In the genomic region with DNA sequence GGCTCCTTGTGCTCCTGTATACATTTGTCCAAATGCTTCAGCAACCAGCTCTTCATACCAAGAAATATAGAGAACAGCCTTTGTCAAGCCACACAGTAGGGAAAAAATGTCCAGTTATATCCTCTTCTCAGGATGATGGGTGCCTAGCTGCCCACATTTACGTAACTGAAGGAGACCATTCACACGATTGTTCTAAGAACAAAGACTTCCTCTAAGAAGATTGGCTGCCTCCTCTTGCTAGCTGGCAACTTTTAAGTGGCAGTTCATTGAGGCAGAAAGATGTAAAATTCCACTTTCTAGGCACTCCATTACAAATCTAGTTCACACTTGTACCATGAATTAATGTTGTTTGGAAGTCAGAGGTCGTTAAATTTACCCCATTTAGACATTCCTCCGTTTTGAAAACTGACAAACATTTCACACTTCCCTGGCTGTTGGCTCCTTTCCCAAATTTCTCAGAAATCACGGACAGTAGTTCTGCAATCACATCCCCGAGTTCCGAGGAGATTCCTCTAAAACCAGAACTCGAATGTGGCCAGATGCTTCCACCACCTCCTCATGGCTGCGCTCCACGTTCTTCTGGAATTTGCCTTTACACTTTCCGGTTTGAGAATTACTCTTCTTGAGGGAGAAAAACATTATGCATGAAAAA, we compare ENCODE assay signal across 17 cellular contexts. TPM values are rescaled to one million over a fixed set of nuclear protein-coding genes. Genes with fewer than 3 reads are reported as not detected.
A peak's percentile ranks its signal among the peaks of the same experiment; 100 is the strongest.
DNase-seq lines count a peak whose midpoint lies in the region; ATAC-seq and TF ChIP-seq lines count a peak whose summit lies in the region.
"Had no signal": no experiment of that assay in that cellular context is flagged by ENCODE, and none has a peak within 500 bp of the region (broad histone marks: within the 10 kb centered on the region; RNA-seq: fewer than 3 reads in every experiment).

No MANE protein-coding gene starts in this region.

- H3K36me3 ChIP-seq in GM23248 (ENCODE audit: low read depth) = no peaks in the 10 kb centered on the region
- no peaks in the 10 kb centered on the region for H3K36me3 ChIP-seq in skeletal muscle tissue (ENCODE audit: control insufficient read depth in 3 of 3, insufficient read depth in 3 of 3, low read length in 3 of 3)

- H3K79me2 ChIP-seq in GM23248 (ENCODE audit: insufficient read depth) = no peaks in the 10 kb centered on the region

- H3K36me3 Mint-ChIP-seq in chondrocyte (ENCODE audit: low read depth) = peaks cover 1% of the 10 kb centered on the region
- H3K36me3 Mint-ChIP-seq: naive B cell had no signal

- ATAC-seq in HG02798 (IDR thresholded peaks at IDR 0.05; ENCODE audit: poor library complexity, unreplicated experiment) = no peak
- ATAC-seq in HG02885 (IDR thresholded peaks at IDR 0.05; ENCODE audit: poor library complexity, unreplicated experiment) = no peak

- no peaks in the 10 kb centered on the region for H3K27me3 ChIP-seq in GM23248 (replicated peaks; ENCODE audit: insufficient read depth)
- no peaks in the 10 kb centered on the region for H3K27me3 ChIP-seq in skeletal muscle tissue (ENCODE audit: control insufficient read depth in 3 of 3, insufficient read depth in 3 of 3, low read length in 3 of 3)

- H3K4me3 Mint-ChIP-seq in chondrocyte (ENCODE audit: unreplicated experiment) = no peak overlapping the region
- H3K4me3 Mint-ChIP-seq: CD4-positive, alpha-beta T cell; naive B cell had no signal

- H3K9me3 ChIP-seq in GM23248 (ENCODE audit: low read depth) (no peaks in the 10 kb centered on the region), skeletal muscle tissue (ENCODE audit: control insufficient read depth in 3 of 3, low read length in 3 of 3) (no peaks in the 10 kb centered on the region)

- H4K20me1 ChIP-seq in GM23248 (ENCODE audit: insufficient read depth) = no peaks in the 10 kb centered on the region

- H3K4me3 ChIP-seq in GM23248 = peak overlapping the region; percentile 8; the same call in 1 of the 2 replicates
- H3K4me3 ChIP-seq in choroid plexus epithelial cell (ENCODE audit: low read depth, low read length) = no peak overlapping the region
- no peak overlapping the region for H3K4me3 ChIP-seq in lower leg skin (ENCODE audit: low read depth, poor library complexity, severe bottlenecking)
- H3K4me3 ChIP-seq in skeletal muscle tissue (ENCODE audit: low read length in 3 of 3) = no peak overlapping the region

- TF ChIP-seq CTCF in choroid plexus epithelial cell (conservative IDR thresholded peaks at IDR 0.05; ENCODE audit: low read depth, low read length) (no peak), lower leg skin (IDR thresholded peaks at IDR 0.05) (no peak), chondrocyte (IDR thresholded peaks at IDR 0.05) (no peak)

- peaks cover 7% of the 10 kb centered on the region for H3K9me3 Mint-ChIP-seq in chondrocyte (ENCODE audit: low read depth)

- H3F3A ChIP-seq in GM23248 (ENCODE audit: insufficient read depth) = peaks cover 25% of the 10 kb centered on the region

- no peaks in the 10 kb centered on the region for H3K9me2 ChIP-seq in GM23248 (ENCODE audit: insufficient read depth)

- no peak overlapping the region for H3K27ac Mint-ChIP-seq in chondrocyte (ENCODE audit: unreplicated experiment)
- H3K27ac Mint-ChIP-seq: CD4-positive, alpha-beta T cell; naive B cell had no signal

- peak overlapping the region; percentile 62 for H3K27ac ChIP-seq in GM23248
- H3K27ac ChIP-seq in skeletal muscle tissue (ENCODE audit: low read depth, low read length) = peak overlapping the region; percentile 60

- H3K4me1 ChIP-seq in GM23248 (ENCODE audit: insufficient read depth) (peaks cover 27% of the 10 kb centered on the region), skeletal muscle tissue (ENCODE audit: control insufficient read depth in 3 of 3, insufficient read depth in 3 of 3, low read length in 3 of 3) (peaks cover 7 to 15% (median 9%) of the 10 kb centered on the region in 3 donors)

- H3K4me2 ChIP-seq in GM23248 (ENCODE audit: unreplicated experiment) = peak overlapping the region; percentile 30

- H3K27me3 Mint-ChIP-seq in chondrocyte (ENCODE audit: low read depth) = no peaks in the 10 kb centered on the region
- H3K27me3 Mint-ChIP-seq: CD4-positive, alpha-beta T cell had no signal

- peak; percentile 78 for DNase-seq in GM23248
- DNase-seq in choroid plexus epithelial cell (ENCODE audit: low read depth) = peak; percentile 44
- DNase-seq in lower leg skin (ENCODE audit: low spot score in 2 of 2) = peak; percentile 55 to 87
- DNase-seq in chondrocyte (ENCODE audit: low spot score) = no peak
- DNase-seq in SKM-1 (lab: John Stamatoyannopoulos, UW; ENCODE audit: unreplicated experiment) = no peak
- DNase-seq: activated CD4-positive, alpha-beta T cell treated with anti-CD3 and anti-CD28 coated beads for 4 hours; activated gamma-delta T cell; CD4-positive, alpha-beta T cell; HCEC 1CT; MM.1S; naive B cell; NCI-H524; SIG-M5; stimulated activated CD4-positive, alpha-beta T cell treated with anti-CD3 and anti-CD28 coated beads, Interleukin-2, amount 100 ng/mL, for 48 hours had no signal

- peak overlapping the region; percentile 37 for H2AFZ ChIP-seq in GM23248

- intact Hi-C loops in lower leg skin (cut with DNase I; ENCODE audit: low total_unique reads) = no loop called here

- TF ChIP-seq POLR2A in lower leg skin (IDR thresholded peaks at IDR 0.05) = no peak

- H3K4me1 Mint-ChIP-seq in chondrocyte (ENCODE audit: low read depth) = peaks cover 17% of the 10 kb centered on the region

- in situ Hi-C loops in GM23248 (cut with MboI) = no loop called here

- WGBS in GM23248 (ENCODE audit: low coverage in 1 of 2, low lambda C conversion rate in 2 of 2, missing lambda C conversion rate in 2 of 2), 2 experiments = 13% methylated on average over 11 of the region's 11 CpGs
- 53 to 54% methylated on average over 11 of the region's 11 CpGs for WGBS in lower leg skin, 2 donors

- H3K9ac ChIP-seq in GM23248 = peak overlapping the region; percentile 3; the same call in 1 of the 2 replicates
- H3K9ac ChIP-seq in skeletal muscle tissue (ENCODE audit: low read depth in 1 of 3, low read length in 3 of 3) = no peak overlapping the region

RNA-seq across cellular contexts. Expression of gene CSF1, which starts 45.6 kb away (rescaled TPM):
- 60.0 and 87.0 TPM in 2 replicates for total RNA-seq in GM23248 (2014; rRNA removed; shearing (Covaris generic))
- 65.3 and 67.9 TPM in 2 replicates for polyA plus RNA-seq in GM23248 (2016; fragmentation: Nextera tagmentation; extraction: Ambion mirVana)
- 10 to 100 TPM in 3 of 4 donors, 1 to 10 TPM in 1; 9.7 to 41.9 (median 22.0) TPM for total RNA-seq in lower leg skin
- total RNA-seq in skeletal muscle tissue = 7.3 TPM
- total RNA-seq in chondrocyte = 15.2 to 19.8 TPM (median 16.8 TPM) in 3 replicates

Comparison
In these comparisons a context has a peak if more than half of its experiments do, and no peak if none do; other contexts are left out.
1. DNase-seq: peak in GM23248 (single experiment), choroid plexus epithelial cell (single experiment) and lower leg skin (2 of 2); none in chondrocyte (single experiment) and SKM-1 (single experiment).